16 cellular contexts compared by ENCODE assay signal in genomic region chr12:5720405-5721045, GRCh38.
DNase-seq lines count a peak whose midpoint lies in the region; ATAC-seq and TF ChIP-seq lines count a peak whose summit lies in the region.
"Had no signal": no experiment of that assay in that cellular context is flagged by ENCODE, and none has a peak within 500 bp of the region (broad histone marks: within the 10 kb centered on the region; RNA-seq: fewer than 3 reads in every experiment).

No MANE protein-coding gene starts in this region.

- H3K4me1 ChIP-seq in cardiac muscle cell (ENCODE audit: low read depth), result peaks cover 15% of the 10 kb centered on the region
- no peaks in the 10 kb centered on the region for H3K4me1 ChIP-seq in right cardiac atrium (ENCODE audit: control insufficient read depth, insufficient read depth, low read length)
- H3K4me1 ChIP-seq: HAP-1 had no signal

- H3K27ac ChIP-seq in cardiac muscle cell (peak overlapping the region; percentile 57), right cardiac atrium (ENCODE audit: low read length) (no peak overlapping the region), dorsolateral prefrontal cortex (no peak overlapping the region)
- H3K27ac ChIP-seq: 22Rv1 had no signal

- no peaks in the 10 kb centered on the region for H3K9me3 Mint-ChIP-seq in osteocyte (ENCODE audit: unreplicated experiment)
- H3K9me3 Mint-ChIP-seq: CD14-positive monocyte; CD8-positive, alpha-beta T cell had no signal

- WGBS in right cardiac atrium, result 81% methylated on average over 8 of the region's 8 CpGs

- H3K4me3 Mint-ChIP-seq in osteocyte (ENCODE audit: unreplicated experiment), result no peak overlapping the region
- H3K4me3 Mint-ChIP-seq: CD14-positive monocyte; CD8-positive, alpha-beta T cell had no signal

- H3K27me3 Mint-ChIP-seq in osteocyte (ENCODE audit: unreplicated experiment), result no peaks in the 10 kb centered on the region

- intact Hi-C loops in right cardiac atrium (cut with DNase I) (no loop called here), dorsolateral prefrontal cortex (cut with DNase I) (no loop called here)

- no peak overlapping the region for H3K27ac Mint-ChIP-seq in osteocyte (ENCODE audit: unreplicated experiment)
- H3K27ac Mint-ChIP-seq: CD14-positive monocyte; CD8-positive, alpha-beta T cell had no signal

- H3K4me3 ChIP-seq in cardiac muscle cell (no peak overlapping the region), right cardiac atrium (ENCODE audit: low read length) (no peak overlapping the region), dorsolateral prefrontal cortex (no peak overlapping the region)
- H3K4me3 ChIP-seq: GM12878, HAP-1 had no signal

- no peaks in the 10 kb centered on the region for H3K27me3 ChIP-seq in cardiac muscle cell
- H3K27me3 ChIP-seq in right cardiac atrium (ENCODE audit: control insufficient read depth, insufficient read depth), result no peaks in the 10 kb centered on the region
- peaks cover 0 to 5% (median 0%) of the 10 kb centered on the region in 45 donors for H3K27me3 ChIP-seq in dorsolateral prefrontal cortex

- H3K4me1 Mint-ChIP-seq in osteocyte (ENCODE audit: unreplicated experiment), result peaks cover 6% of the 10 kb centered on the region

- peak in 1 of 2 donors; percentile 71 for DNase-seq in cardiac muscle cell (ENCODE audit: low read depth in 1 of 2, low spot score in 1 of 2)
- no peak for DNase-seq in right cardiac atrium
- DNase-seq in islet precursor cell, result peak; percentile 52
- DNase-seq in osteocyte (ENCODE audit: extremely low spot score, unreplicated experiment), result peak; percentile 54
- DNase-seq in COLO668 (lab: John Stamatoyannopoulos, UW; ENCODE audit: unreplicated experiment), result no peak
- no peak for DNase-seq in HUDEP-2 (lab: John Stamatoyannopoulos, UW; ENCODE audit: unreplicated experiment in 76 of 76)
- no peak for DNase-seq in dorsolateral prefrontal cortex
- DNase-seq: CD8-positive, alpha-beta T cell; DMS53; GOT3 had no signal

- no peaks in the 10 kb centered on the region for H3K36me3 Mint-ChIP-seq in osteocyte (ENCODE audit: unreplicated experiment)
- H3K36me3 Mint-ChIP-seq: CD14-positive monocyte; CD8-positive, alpha-beta T cell had no signal

- no peak for TF ChIP-seq CTCF in cardiac muscle cell (IDR thresholded peaks at IDR 0.05; ENCODE audit: low read depth, low read length)
- no peak for TF ChIP-seq CTCF in osteocyte (IDR thresholded peaks at IDR 0.05)
- TF ChIP-seq CTCF in dorsolateral prefrontal cortex (IDR thresholded peaks at IDR 0.05 in 54 of 56, conservative IDR thresholded peaks at IDR 0.05 in 2 of 56; ENCODE audit: low read depth in 1 of 56, partially characterized antibody in 56 of 56), result no peak

- ATAC-seq in right cardiac atrium, result no peak
- ATAC-seq in GM18909 (IDR thresholded peaks at IDR 0.05; ENCODE audit: poor library complexity, unreplicated experiment), result no peak
- ATAC-seq: CD8-positive, alpha-beta T cell; GM12878; HepG2 had no signal

- H3K36me3 ChIP-seq in cardiac muscle cell, result no peaks in the 10 kb centered on the region
- H3K36me3 ChIP-seq: HAP-1 had no signal

- H3K9me3 ChIP-seq in cardiac muscle cell (ENCODE audit: low read depth), result no peaks in the 10 kb centered on the region
- H3K9me3 ChIP-seq in right cardiac atrium (ENCODE audit: control insufficient read depth, low read length), result no peaks in the 10 kb centered on the region
- H3K9me3 ChIP-seq: HAP-1 had no signal

Comparison
In these comparisons a context has a peak if more than half of its experiments do, and no peak if none do; other contexts are left out.
1. DNase-seq: peak in islet precursor cell (single experiment) and osteocyte (single experiment); none in right cardiac atrium (0 of 3), COLO668 (single experiment), HUDEP-2 (0 of 76) and dorsolateral prefrontal cortex (0 of 10).